14 cellular contexts compared by ENCODE assay signal in genomic region chr7:22765609-22766008, GRCh38. TPM values are rescaled to one million over a fixed set of nuclear protein-coding genes. Genes with fewer than 3 reads are reported as not detected.
DNase-seq lines count a peak whose midpoint lies in the region; ATAC-seq, FAIRE-seq and TF ChIP-seq lines count a peak whose summit lies in the region.
"Had no signal": no experiment of that assay in that cellular context is flagged by ENCODE, and none has a peak within 500 bp of the region (broad histone marks: within the 10 kb centered on the region; RNA-seq: fewer than 3 reads in every experiment).

No MANE protein-coding gene starts in this region.

- H3K4me3 Mint-ChIP-seq in natural killer cell treated with Interleukin-12 subunit alpha and Interleukin-12 subunit beta and Interleukin-15 and Interleukin-18, amount 100 ng/mL, for 72 hours: no peak overlapping the region
- H3K4me3 Mint-ChIP-seq: activated naive CD4-positive, alpha-beta T cell treated with anti-CD3 and anti-CD28 coated beads for 36 hours; CD14-positive monocyte; nephron had no signal

- H3K4me3 ChIP-seq in OCI-LY7 (ENCODE audit: low read depth, low read length, poor library complexity, severe bottlenecking) (peak overlapping the region; percentile 43), coronary artery (no peak overlapping the region), kidney (ENCODE audit: low read length in 2 of 2) (no peak overlapping the region)
- H3K4me3 ChIP-seq: upper lobe of right lung had no signal

- DNase-seq in OCI-LY7 (ENCODE audit: low spot score) (peak; percentile 85), coronary artery (ENCODE audit: low spot score) (no peak), NCI-H1105 treated with DMSO at 0.1 percent for 48 hours (lab: John Stamatoyannopoulos, UW) (no peak), kidney (no peak)
- no peak for DNase-seq in natural killer cell treated with Interleukin-12 subunit alpha and Interleukin-12 subunit beta and Interleukin-15 and Interleukin-18, amount 100 ng/mL, for 72 hours (ENCODE audit: low spot score)
- DNase-seq: activated naive CD4-positive, alpha-beta T cell treated with anti-CD3 and anti-CD28 coated beads for 36 hours; islet precursor cell; KG1; upper lobe of right lung had no signal

- TF ChIP-seq CTCF in OCI-LY7 (conservative IDR thresholded peaks at IDR 0.05; ENCODE audit: low read length) (0 out of 2 replicates have a peak, but pooled peaks have one; percentile 21), coronary artery (IDR thresholded peaks at IDR 0.05) (no peak), kidney (IDR thresholded peaks at IDR 0.05; ENCODE audit: borderline replicate concordance, extremely low read depth, insufficient read depth) (no peak)

- H2AFZ ChIP-seq in OCI-LY7 (ENCODE audit: low read length): peak overlapping the region; percentile 86

- H3K9me2 ChIP-seq in OCI-LY7 (ENCODE audit: insufficient read depth, low read length): no peaks in the 10 kb centered on the region

- H3K36me3 ChIP-seq in OCI-LY7 (ENCODE audit: insufficient read depth, low read length) (no peaks in the 10 kb centered on the region), kidney (ENCODE audit: control insufficient read depth in 1 of 2, insufficient read depth in 2 of 2, low read length in 2 of 2) (no peaks in the 10 kb centered on the region)
- H3K36me3 ChIP-seq: upper lobe of right lung had no signal

- BruUV-seq in OCI-LY7 (replicated peaks; lab: Mats Ljungman, UMichigan): no TSS peak

- no peaks in the 10 kb centered on the region for H3K4me1 Mint-ChIP-seq in natural killer cell treated with Interleukin-12 subunit alpha and Interleukin-12 subunit beta and Interleukin-15 and Interleukin-18, amount 100 ng/mL, for 72 hours (ENCODE audit: low read depth in 2 of 2)
- H3K4me1 Mint-ChIP-seq: nephron had no signal

- intact Hi-C loops in OCI-LY7 (cut with micrococcal nuclease; ENCODE audit: unreplicated experiment) (no loop called here), kidney (cut with DNase I) (no loop called here)

- H3K9me3 Mint-ChIP-seq in natural killer cell treated with Interleukin-12 subunit alpha and Interleukin-12 subunit beta and Interleukin-15 and Interleukin-18, amount 100 ng/mL, for 72 hours: no peaks in the 10 kb centered on the region

- H3K4me1 ChIP-seq in OCI-LY7 (ENCODE audit: insufficient read depth, low read length, poor library complexity, severe bottlenecking) (peaks cover 17% of the 10 kb centered on the region), kidney (ENCODE audit: control insufficient read depth in 1 of 2, insufficient read depth in 1 of 2, low read depth in 1 of 2, low read length in 2 of 2) (no peaks in the 10 kb centered on the region)
- H3K4me1 ChIP-seq: upper lobe of right lung had no signal

- peak overlapping the region; percentile 65 for H3K4me2 ChIP-seq in OCI-LY7 (ENCODE audit: low read length)

- H3K27me3 Mint-ChIP-seq in natural killer cell treated with Interleukin-12 subunit alpha and Interleukin-12 subunit beta and Interleukin-15 and Interleukin-18, amount 100 ng/mL, for 72 hours: peaks cover 36 to 52% of the 10 kb centered on the region in 2 donors

- POLR2A ChIA-PET in OCI-LY7 (lab: Charles Lee): interaction anchor here (1.4 kb wide), 1 partner anchor 9 kb away, joined by 4 read pairs; no protein-coding TSS in a partner anchor

- no peak for FAIRE-seq in kidney (lab: Jason Lieb, UNC)

- H3K9me3 ChIP-seq in OCI-LY7 (ENCODE audit: low read length) (no peaks in the 10 kb centered on the region), kidney (ENCODE audit: control insufficient read depth in 1 of 2, low read length in 2 of 2) (peaks cover 0 to 3% of the 10 kb centered on the region in 2 donors)

- H3K27ac ChIP-seq in OCI-LY7 (ENCODE audit: low read depth, low read length, poor library complexity, severe bottlenecking): peak overlapping the region; percentile 59
- H3K27ac ChIP-seq in coronary artery: no peak overlapping the region
- H3K27ac ChIP-seq in kidney (ENCODE audit: low read depth in 2 of 2, low read length in 2 of 2): no peak overlapping the region
- H3K27ac ChIP-seq: upper lobe of right lung had no signal

- CTCF ChIA-PET in OCI-LY7 (lab: Charles Lee; ENCODE audit: unreplicated experiment): no interaction called here

- H3K9ac ChIP-seq in kidney (ENCODE audit: low read length in 2 of 2): no peak overlapping the region

- H3K27ac Mint-ChIP-seq in natural killer cell treated with Interleukin-12 subunit alpha and Interleukin-12 subunit beta and Interleukin-15 and Interleukin-18, amount 100 ng/mL, for 72 hours: no peak overlapping the region
- H3K27ac Mint-ChIP-seq: activated naive CD4-positive, alpha-beta T cell treated with anti-CD3 and anti-CD28 coated beads for 36 hours; CD14-positive monocyte; nephron had no signal

- H3K36me3 Mint-ChIP-seq in natural killer cell treated with Interleukin-12 subunit alpha and Interleukin-12 subunit beta and Interleukin-15 and Interleukin-18, amount 100 ng/mL, for 72 hours: no peaks in the 10 kb centered on the region
- H3K36me3 Mint-ChIP-seq: CD14-positive monocyte had no signal

- no peaks in the 10 kb centered on the region for H3K79me2 ChIP-seq in OCI-LY7 (ENCODE audit: insufficient read depth, low read depth, low read length)

- no peaks in the 10 kb centered on the region for H4K20me1 ChIP-seq in OCI-LY7 (ENCODE audit: insufficient read depth, low read length)

- peak; percentile 50 for ATAC-seq in GM18520 (IDR thresholded peaks at IDR 0.05; ENCODE audit: unreplicated experiment)
- peak; percentile 94 for ATAC-seq in GM21526 (IDR thresholded peaks at IDR 0.05; ENCODE audit: low FRiP score, unreplicated experiment)
- ATAC-seq in HG03108 (IDR thresholded peaks at IDR 0.05; ENCODE audit: unreplicated experiment): peak; percentile 80
- no peak for ATAC-seq in natural killer cell treated with Interleukin-12 subunit alpha and Interleukin-12 subunit beta and Interleukin-15 and Interleukin-18, amount 100 ng/mL, for 72 hours
- ATAC-seq: upper lobe of right lung had no signal

RNA-seq across cellular contexts. Expression of gene IL6, which starts 38.6 kb away (rescaled TPM):
- not detected in 2 replicates for total RNA-seq in OCI-LY7 (2014; rRNA removed; shearing (Covaris generic))
- total RNA-seq in OCI-LY7 (2022) (not detected in 2 replicates), kidney (1.6 TPM)
- 100 to 1,000 TPM; 151 to 253 TPM for total RNA-seq in natural killer cell treated with Interleukin-12 subunit alpha and Interleukin-12 subunit beta and Interleukin-15 and Interleukin-18, amount 100 ng/mL, for 72 hours
- polyA plus RNA-seq in kidney (ENCODE audit: insufficient read depth, low read depth, low replicate concordance): 0.58 TPM

RNA-seq across cellular contexts. Expression of gene TOMM7, which starts 57.0 kb away (rescaled TPM):
- 184 and 195 TPM in 2 replicates for total RNA-seq in OCI-LY7 (2014; rRNA removed; shearing (Covaris generic))
- total RNA-seq in OCI-LY7 (2022) (189 and 202 TPM in 2 replicates), kidney (253 TPM)
- total RNA-seq in natural killer cell treated with Interleukin-12 subunit alpha and Interleukin-12 subunit beta and Interleukin-15 and Interleukin-18, amount 100 ng/mL, for 72 hours: 100 to 1,000 TPM; 136 to 203 TPM
- polyA plus RNA-seq in kidney (ENCODE audit: insufficient read depth, low read depth, low replicate concordance): 1,227 TPM

Comparison
In these comparisons a context has a peak if more than half of its experiments do, and no peak if none do; other contexts are left out.
1. ATAC-seq: peak in GM18520 (single experiment), GM21526 (single experiment) and HG03108 (single experiment); none in natural killer cell treated with Interleukin-12 subunit alpha and Interleukin-12 subunit beta and Interleukin-15 and Interleukin-18, amount 100 ng/mL, for 72 hours (0 of 2).
2. RNA of gene IL6, which starts 38.6 kb away (total RNA-seq): 151 to 253 TPM in natural killer cell treated with Interleukin-12 subunit alpha and Interleukin-12 subunit beta and Interleukin-15 and Interleukin-18, amount 100 ng/mL, for 72 hours; 1.6 TPM in kidney (single experiment) and not detected in OCI-LY7; every median in the first group is over 10 times any median in the second.